14 cellular contexts compared by ENCODE assay signal in genomic region chr6:139060332-139060731, GRCh38. TPM values are rescaled to one million over a fixed set of nuclear protein-coding genes. Genes with fewer than 3 reads are reported as not detected.
DNase-seq lines count a peak whose midpoint lies in the region; ATAC-seq and TF ChIP-seq lines count a peak whose summit lies in the region.
"Had no signal": no experiment of that assay in that cellular context is flagged by ENCODE, and none has a peak within 500 bp of the region (broad histone marks: within the 10 kb centered on the region; RNA-seq: fewer than 3 reads in every experiment).

No MANE protein-coding gene starts in this region.

- no peak overlapping the region for H3K4me3 ChIP-seq in breast epithelium
- no peak overlapping the region for H3K4me3 ChIP-seq in epithelial cell of esophagus (ENCODE audit: low read length)
- H3K4me3 ChIP-seq: adrenal gland had no signal

- ATAC-seq in HG03460 (IDR thresholded peaks at IDR 0.05; ENCODE audit: unreplicated experiment): no peak
- ATAC-seq in HG03457 (IDR thresholded peaks at IDR 0.05; ENCODE audit: unreplicated experiment): no peak

- POLR2A ChIA-PET in MCF 10A (lab: Yijun Ruan, JAX): no interaction called here
- POLR2A ChIA-PET in GM10248 (lab: Yijun Ruan, JAX): no interaction called here

- H3K27me3 Mint-ChIP-seq in MCF 10A (ENCODE audit: insufficient read depth, unreplicated experiment): no peaks in the 10 kb centered on the region

- no peaks in the 10 kb centered on the region for H3K27me3 ChIP-seq in breast epithelium

- TF ChIP-seq CTCF in MCF 10A (IDR thresholded peaks at IDR 0.05; ENCODE audit: unreplicated experiment) (no peak), breast epithelium (IDR thresholded peaks at IDR 0.05) (no peak), epithelial cell of esophagus (IDR thresholded peaks at IDR 0.05; ENCODE audit: insufficient read depth, low read depth, low read length, missing control alignments) (no peak), GM10248 (IDR thresholded peaks at IDR 0.05; ENCODE audit: control extremely low read depth, extremely low read depth, low read depth, missing control alignments) (no peak)

- BruUV-seq in MCF 10A (replicated peaks; lab: Mats Ljungman, UMichigan): no TSS peak

- no peaks in the 10 kb centered on the region for H3K36me3 Mint-ChIP-seq in MCF 10A (ENCODE audit: insufficient read depth, unreplicated experiment)
- H3K36me3 Mint-ChIP-seq: CD14-positive monocyte had no signal

- intact Hi-C loops in MCF 10A (cut with micrococcal nuclease): no loop called here
- intact Hi-C loops in breast epithelium (cut with DNase I; ENCODE audit: low total_unique reads): no loop called here

- no peaks in the 10 kb centered on the region for H3K36me3 ChIP-seq in breast epithelium
- H3K36me3 ChIP-seq: adrenal gland had no signal

- H3K27ac ChIP-seq in breast epithelium: no peak overlapping the region
- H3K27ac ChIP-seq: adrenal gland had no signal

- no peaks in the 10 kb centered on the region for H3K9me3 Mint-ChIP-seq in MCF 10A (ENCODE audit: unreplicated experiment)

- H3K4me3 Mint-ChIP-seq in MCF 10A (ENCODE audit: unreplicated experiment): no peak overlapping the region
- H3K4me3 Mint-ChIP-seq: CD14-positive monocyte had no signal

- H3K4me1 ChIP-seq in breast epithelium: no peaks in the 10 kb centered on the region
- H3K4me1 ChIP-seq: adrenal gland had no signal

- DNase-seq in MCF 10A (ENCODE audit: unreplicated experiment) (peak; percentile 61), breast epithelium (ENCODE audit: low spot score in 2 of 2) (no peak), NOMO-1 treated with DMSO at 0.1 percent for 48 hours (lab: John Stamatoyannopoulos, UW; ENCODE audit: unreplicated experiment) (peak; percentile 29), epithelial cell of esophagus (ENCODE audit: low read depth) (peak; percentile 55), stromal cell of bone marrow (ENCODE audit: low read depth) (peak; percentile 72), GM10248 (ENCODE audit: extremely low spot score) (no peak)
- DNase-seq: activated CD8-positive, alpha-beta memory T cell treated with anti-CD3 and anti-CD28 coated beads for 24 hours; adrenal gland; NCI-H146; SW 1271; trophoblast cell had no signal

- CTCF ChIA-PET in MCF 10A (lab: Yijun Ruan, JAX) (interaction anchor here (0.7 kb wide), 1 partner anchor 21 kb away, joined by 3 read pairs; no protein-coding TSS in a partner anchor), GM10248 (lab: Yijun Ruan, JAX) (no interaction called here)

- no peak overlapping the region for H3K27ac Mint-ChIP-seq in MCF 10A (ENCODE audit: low read depth, unreplicated experiment)
- H3K27ac Mint-ChIP-seq: CD14-positive monocyte had no signal

- H3K4me1 Mint-ChIP-seq in MCF 10A (ENCODE audit: insufficient read depth, unreplicated experiment): no peaks in the 10 kb centered on the region
- H3K4me1 Mint-ChIP-seq: CD14-positive monocyte had no signal

- H3K9me3 ChIP-seq in breast epithelium: no peaks in the 10 kb centered on the region
- H3K9me3 ChIP-seq: adrenal gland had no signal

- TF ChIP-seq POLR2A in breast epithelium (IDR thresholded peaks at IDR 0.05): no peak

RNA-seq across cellular contexts. Expression of gene ABRACL, which starts 31.8 kb away (rescaled TPM):
- total RNA-seq in MCF 10A (2022) (24.0 and 36.8 TPM in 2 replicates), breast epithelium (10 to 100 TPM; 10.9 to 26.9 (median 17.4) TPM)

Comparison
In these comparisons a context has a peak if more than half of its experiments do, and no peak if none do; other contexts are left out.
1. DNase-seq: peak in MCF 10A (single experiment), NOMO-1 treated with DMSO at 0.1 percent for 48 hours (single experiment), epithelial cell of esophagus (single experiment) and stromal cell of bone marrow (single experiment); none in breast epithelium (0 of 2) and GM10248 (single experiment).